Comparison of ENCODE assay signal across 1 cellular context in genomic region chr7:98335411-98335977, GRCh38.
TF ChIP-seq lines count a peak whose summit lies in the region.

No MANE protein-coding gene starts in this region.

TF ChIP-seq in K562, 482 proteins besides CTCF, POLR2A, EP300 and RAD21:
- no peak for TF ChIP-seq NR2F6 (CRISPR knock-in tag; IDR thresholded peaks at IDR 0.05)
- no peak for TF ChIP-seq ZFPM2 (CRISPR knock-in tag; IDR thresholded peaks at IDR 0.05)
- no peak for TF ChIP-seq SMAD4 (CRISPR knock-in tag; conservative IDR thresholded peaks at IDR 0.05)
- no peak for TF ChIP-seq ZNF707 (CRISPR knock-in tag; conservative IDR thresholded peaks at IDR 0.05)
- TF ChIP-seq CLOCK (CRISPR knock-in tag; IDR thresholded peaks at IDR 0.05; ENCODE audit: borderline replicate concordance), result no peak
- TF ChIP-seq NFE2L1 (tag; IDR thresholded peaks at IDR 0.05; ENCODE audit: borderline replicate concordance, low read depth), result no peak
- TF ChIP-seq NEUROD1 (IDR thresholded peaks at IDR 0.05; ENCODE audit: borderline replicate concordance, low read depth, low read length, partially characterized antibody), result no peak
- TF ChIP-seq NFIC (IDR thresholded peaks at IDR 0.05), result no peak
- no peak for TF ChIP-seq MYBL2 (IDR thresholded peaks at IDR 0.05; ENCODE audit: low read depth)
- no peak for TF ChIP-seq MYBL2 (CRISPR knock-in tag; IDR thresholded peaks at IDR 0.05; ENCODE audit: borderline replicate concordance)
- peak; percentile 81 for TF ChIP-seq ZNF3 (CRISPR knock-in tag; IDR thresholded peaks at IDR 0.05)
- TF ChIP-seq L3MBTL2 (IDR thresholded peaks at IDR 0.05), result no peak
- no peak for TF ChIP-seq IRF1 (CRISPR knock-in tag; IDR thresholded peaks at IDR 0.05; ENCODE audit: borderline replicate concordance)
- TF ChIP-seq TSC22D4 (tag; IDR thresholded peaks at IDR 0.05), result no peak
- no peak for TF ChIP-seq IFI16 (CRISPR knock-in tag; IDR thresholded peaks at IDR 0.05)
- no peak for TF ChIP-seq ATF4 (CRISPR knock-in tag; IDR thresholded peaks at IDR 0.05)
- no peak for TF ChIP-seq ZNF395 (CRISPR knock-in tag; IDR thresholded peaks at IDR 0.05)
- no peak for TF ChIP-seq LEF1 (IDR thresholded peaks at IDR 0.05)
- no peak for TF ChIP-seq ZNF79 (CRISPR knock-in tag; IDR thresholded peaks at IDR 0.05; ENCODE audit: low read depth)
- peak; percentile 44 for TF ChIP-seq RBM25 (IDR thresholded peaks at IDR 0.05; ENCODE audit: low read depth, low read length, severe bottlenecking)
- TF ChIP-seq E2F4 (CRISPR knock-in tag; IDR thresholded peaks at IDR 0.05; ENCODE audit: low read depth), result no peak
- no peak for TF ChIP-seq CBX1 (IDR thresholded peaks at IDR 0.05; ENCODE audit: low read depth)
- peak; percentile 2; the same call in 1 of the 2 replicates for TF ChIP-seq ATF3 (IDR thresholded peaks at IDR 0.05)
- no peak for TF ChIP-seq ATF3 (CRISPR knock-in tag; conservative IDR thresholded peaks at IDR 0.05)
- TF ChIP-seq ZNF511 (CRISPR knock-in tag; IDR thresholded peaks at IDR 0.05), result no peak
- TF ChIP-seq BRD9 (IDR thresholded peaks at IDR 0.05; ENCODE audit: low read depth, partially characterized antibody), result no peak
- TF ChIP-seq FOXA3 (CRISPR knock-in tag; conservative IDR thresholded peaks at IDR 0.05 in 1 of 2, IDR thresholded peaks at IDR 0.05 in 1 of 2), result no peak
- TF ChIP-seq ZNF551 (CRISPR knock-in tag; IDR thresholded peaks at IDR 0.05), result no peak
- TF ChIP-seq TAF1 (IDR thresholded peaks at IDR 0.05; ENCODE audit: control insufficient read depth, extremely low read depth, insufficient read depth, low read length, severe bottlenecking), result no peak
- TF ChIP-seq KDM1A (IDR thresholded peaks at IDR 0.05), result 0 out of 4 replicates have a peak, but pooled peaks of 1 of the 2 experiments have one; percentile 6
- no peak for TF ChIP-seq ZNF140 (CRISPR knock-in tag; IDR thresholded peaks at IDR 0.05)
- TF ChIP-seq ZNF384 (IDR thresholded peaks at IDR 0.05; ENCODE audit: low read depth, low read length), result no peak
- TF ChIP-seq LARP7 (IDR thresholded peaks at IDR 0.05), result no peak
- TF ChIP-seq MGA (IDR thresholded peaks at IDR 0.05), result no peak
